In genomic region chr9:133955821-133956411, GRCh38 we compare ENCODE assay signal across 8 cellular contexts. TPM values are rescaled to one million over a fixed set of nuclear protein-coding genes. Genes with fewer than 3 reads are reported as not detected.
DNase-seq lines count a peak whose midpoint lies in the region; ATAC-seq and TF ChIP-seq lines count a peak whose summit lies in the region.

No MANE protein-coding gene starts in this region.

- TF ChIP-seq CTCF in SK-N-SH (IDR thresholded peaks at IDR 0.05) = no peak
- no peak for TF ChIP-seq CTCF in coronary artery (IDR thresholded peaks at IDR 0.05)

- peaks cover 12 to 52% (median 27%) of the 10 kb centered on the region in 4 donors for H3K4me1 Mint-ChIP-seq in naive thymus-derived CD8-positive, alpha-beta T cell

- H3K9me3 ChIP-seq in SK-N-SH = no peaks in the 10 kb centered on the region

- peak overlapping the region; percentile 69 for H3K4me2 ChIP-seq in SK-N-SH

- no peaks in the 10 kb centered on the region for H3K36me3 ChIP-seq in SK-N-SH (replicated peaks in 1 of 2; ENCODE audit: control insufficient read depth in 1 of 2, insufficient read depth in 2 of 2, low read length in 1 of 2)

- no peaks in the 10 kb centered on the region for H3K27me3 Mint-ChIP-seq in naive thymus-derived CD8-positive, alpha-beta T cell

- DNase-seq in SK-N-SH (peak; percentile 78), coronary artery (ENCODE audit: low spot score) (no peak), NCI-H128 (lab: John Stamatoyannopoulos, UW; ENCODE audit: unreplicated experiment) (no peak), SHP77 treated with DMSO at 0.1 percent for 48 hours (lab: John Stamatoyannopoulos, UW) (no peak)
- peak in 6 of 10 donors; percentile 13 to 39 (median 24) for DNase-seq in naive thymus-derived CD8-positive, alpha-beta T cell

- H3K9ac ChIP-seq in SK-N-SH = peak overlapping the region; percentile 35; the same call in 1 of the 2 replicates

- WGBS in SK-N-SH (ENCODE audit: low lambda C conversion rate) = 56% methylated on average over 13 of the region's 15 CpGs

- peaks cover 0 to 2% (median 0%) of the 10 kb centered on the region in 9 donors for H3K9me3 Mint-ChIP-seq in naive thymus-derived CD8-positive, alpha-beta T cell

- ATAC-seq in naive thymus-derived CD8-positive, alpha-beta T cell = peak; percentile 86 to 88
- no peak for ATAC-seq in GM21737 (IDR thresholded peaks at IDR 0.05; ENCODE audit: unreplicated experiment)
- ATAC-seq in HG03097 (IDR thresholded peaks at IDR 0.05; ENCODE audit: low FRiP score, unreplicated experiment) = no peak

- TF ChIP-seq RAD21 in SK-N-SH (IDR thresholded peaks at IDR 0.05; ENCODE audit: low read length) = no peak

- peaks cover 17 to 56% of the 10 kb centered on the region in 2 experiments for H3K4me1 ChIP-seq in SK-N-SH (ENCODE audit: control insufficient read depth in 1 of 2, insufficient read depth in 2 of 2, low read depth in 1 of 2, low read length in 1 of 2)

- H3K4me3 Mint-ChIP-seq in naive thymus-derived CD8-positive, alpha-beta T cell = peak overlapping the region in 9 of 10 donors; percentile 54 to 86 (median 76)

- no peak overlapping the region for H2AFZ ChIP-seq in SK-N-SH (ENCODE audit: low read depth)

- no peaks in the 10 kb centered on the region for H3F3A ChIP-seq in SK-N-SH (replicated peaks; ENCODE audit: insufficient read depth)

- no peaks in the 10 kb centered on the region for H3K27me3 ChIP-seq in SK-N-SH (ENCODE audit: insufficient read depth)

- H3K27ac ChIP-seq in SK-N-SH (ENCODE audit: low read depth in 2 of 2, low read length in 1 of 2) = peak overlapping the region; percentile 43 to 46; a peak in 3 of 4 replicates
- H3K27ac ChIP-seq in coronary artery = no peak overlapping the region

- no peaks in the 10 kb centered on the region for H3K9me2 ChIP-seq in SK-N-SH

- H3K4me3 ChIP-seq in SK-N-SH (ENCODE audit: low read depth in 2 of 2, low read length in 1 of 2) (0 out of 4 replicates have a peak overlapping the region, but pooled peaks of 1 of the 2 experiments have one; percentile 35), coronary artery (peak overlapping the region; percentile 32)

- peaks cover 84% of the 10 kb centered on the region for H4K20me1 ChIP-seq in SK-N-SH (ENCODE audit: insufficient read depth)

- no peak for TF ChIP-seq EP300 in SK-N-SH (IDR thresholded peaks at IDR 0.05; ENCODE audit: borderline replicate concordance in 1 of 2, low read depth in 1 of 2, low read length in 1 of 2)

- POLR2A ChIA-PET in SK-N-SH (lab: Yijun Ruan, JAX) = no interaction called here
- POLR2A ChIA-PET in naive thymus-derived CD8-positive, alpha-beta T cell (lab: Charles Lee) = interaction anchor here (0.6 to 1.6 kb wide), 3 partner anchors 10 to 503 kb away, joined by 3 to 6 read pairs (median 3); no protein-coding TSS in a partner anchor

- H3K36me3 Mint-ChIP-seq in naive thymus-derived CD8-positive, alpha-beta T cell = no peaks in the 10 kb centered on the region

- peak overlapping the region; percentile 67 to 91 (median 84) for H3K27ac Mint-ChIP-seq in naive thymus-derived CD8-positive, alpha-beta T cell

- CTCF ChIA-PET in SK-N-SH (lab: Yijun Ruan, JAX) = interaction anchor here (0.8 to 1.9 kb wide), 14 partner anchors 9 to 174 kb away, joined by 3 to 8 read pairs (median 4); no protein-coding TSS in a partner anchor

- TF ChIP-seq POLR2A in GM18526 (IDR thresholded peaks at IDR 0.05; ENCODE audit: extremely low read depth, insufficient read length) = peak; percentile 60

- peaks cover 86% of the 10 kb centered on the region for H3K79me2 ChIP-seq in SK-N-SH (ENCODE audit: insufficient read depth)

TF ChIP-seq in SK-N-SH, 30 proteins besides CTCF, POLR2A, EP300 and RAD21:
- no peak for TF ChIP-seq RCOR1 (IDR thresholded peaks at IDR 0.05; ENCODE audit: low read length)
TF ChIP-seq in SK-N-SH: peak in this region for 0.

RNA-seq across cellular contexts. Expression of gene VAV2, which starts 36.2 kb away (rescaled TPM):
- polyA plus RNA-seq in SK-N-SH (2012; rRNA removed) = 12.9 and 14.9 TPM in 2 replicates
- 9.1 and 12.6 TPM in 2 replicates for polyA plus RNA-seq in SK-N-SH (2012; cell fraction: cytosol; rRNA removed)
- polyA plus RNA-seq in SK-N-SH (2012; cell fraction: nucleus; rRNA removed) = 23.3 and 24.1 TPM in 2 replicates
- 1 to 10 TPM; 3.3 to 4.3 TPM for total RNA-seq in naive thymus-derived CD8-positive, alpha-beta T cell
- under 1 TPM; 0.20 to 0.36 (median 0.27) TPM for polyA plus RNA-seq in naive thymus-derived CD8-positive, alpha-beta T cell

Comparison
In these comparisons a context has a peak if more than half of its experiments do, and no peak if none do; other contexts are left out.
1. DNase-seq: peak in SK-N-SH (single experiment) and naive thymus-derived CD8-positive, alpha-beta T cell (6 of 10); none in coronary artery (single experiment), NCI-H128 (single experiment) and SHP77 treated with DMSO at 0.1 percent for 48 hours (single experiment).
2. H3K27ac ChIP-seq: peak in SK-N-SH (2 of 2); none in coronary artery (0 of 2).
3. ATAC-seq: peak in naive thymus-derived CD8-positive, alpha-beta T cell (2 of 2); none in GM21737 (single experiment) and HG03097 (single experiment).
4. RNA of gene VAV2, which starts 36.2 kb away (polyA plus RNA-seq): 9.1 to 24.1 TPM in SK-N-SH; 0.20 to 0.36 TPM in naive thymus-derived CD8-positive, alpha-beta T cell; every median in the first group is over 4 times any median in the second.